ENCODE assay signal across 31 cellular contexts in the genomic region with DNA sequence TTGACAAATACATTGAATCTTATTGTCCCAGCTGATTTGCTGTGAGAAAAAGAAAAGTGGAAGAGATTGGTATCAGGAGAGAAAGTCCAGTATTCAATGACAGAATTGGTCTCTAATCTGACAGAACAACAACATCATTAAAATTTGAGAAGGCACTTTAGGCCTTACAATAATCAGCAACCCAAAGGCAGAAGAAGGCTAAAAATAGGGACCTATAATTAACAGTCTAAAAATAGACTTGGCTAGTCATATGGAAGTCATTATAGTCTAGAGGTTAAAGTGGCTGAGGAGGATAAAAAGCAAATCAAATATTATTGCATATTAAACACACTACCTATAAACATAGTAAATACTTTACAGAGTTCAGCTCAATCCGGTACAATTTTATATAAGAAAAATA.
DNase-seq lines count a peak whose midpoint lies in the region; ATAC-seq and TF ChIP-seq lines count a peak whose summit lies in the region.
"Had no signal": no experiment of that assay in that cellular context is flagged by ENCODE, and none has a peak within 500 bp of the region (broad histone marks: within the 10 kb centered on the region; RNA-seq: fewer than 3 reads in every experiment).

No MANE protein-coding gene starts in this region.

- no peak for ATAC-seq in activated CD8-positive, alpha-beta memory T cell treated with anti-CD3 and anti-CD28 coated beads, Interleukin-2, amount 10 ng/mL, durations not matched to agents 7 days and 5 days
- ATAC-seq: GM12878, pancreas, T-helper 17 cell had no signal

- H3K4me1 Mint-ChIP-seq in activated CD8-positive, alpha-beta memory T cell treated with anti-CD3 and anti-CD28 coated beads, Interleukin-2, amount 10 ng/mL, durations not matched to agents 7 days and 5 days = no peaks in the 10 kb centered on the region
- H3K4me1 Mint-ChIP-seq: activated CD4-positive, alpha-beta memory T cell treated with anti-CD3 and anti-CD28 coated beads, Interleukin-2, amount 10 ng/mL, durations not matched to agents 7 days and 5 days; activated naive CD4-positive, alpha-beta T cell treated with anti-CD3 and anti-CD28 coated beads, Interleukin-2, amount 50 U/mL, for 24 hours; T-helper 17 cell had no signal

- no peaks in the 10 kb centered on the region for H3K9me3 ChIP-seq in HEK293 (ENCODE audit: control insufficient read depth, insufficient read depth, low read depth, low read length)
- H3K9me3 ChIP-seq: pancreas had no signal

- POLR2A ChIA-PET in HEK293 (lab: Yijun Ruan, JAX) = no interaction called here

- H3K4me1 ChIP-seq in HEK293 (ENCODE audit: control insufficient read depth, insufficient read depth, low read length) = peaks cover 11% of the 10 kb centered on the region
- H3K4me1 ChIP-seq: pancreas, spleen, transverse colon had no signal

- TF ChIP-seq CTCF in HEK293 (tag by site-specific recombination; IDR thresholded peaks at IDR 0.05) = no peak

- CTCF ChIA-PET in HEK293 (lab: Yijun Ruan, JAX) = no interaction called here
- CTCF ChIA-PET in activated CD8-positive, alpha-beta memory T cell treated with anti-CD3 and anti-CD28 coated beads, Interleukin-2, amount 10 ng/mL, durations not matched to agents 7 days and 5 days (lab: Charles Lee) = no interaction called here

- H3K36me3 ChIP-seq in HEK293 (ENCODE audit: control insufficient read depth in 2 of 2, insufficient read depth in 1 of 2, low read length in 2 of 2) = no peaks in the 10 kb centered on the region
- H3K36me3 ChIP-seq: pancreas, spleen, transverse colon had no signal

- H3K36me3 Mint-ChIP-seq in activated CD8-positive, alpha-beta memory T cell treated with anti-CD3 and anti-CD28 coated beads, Interleukin-2, amount 10 ng/mL, durations not matched to agents 7 days and 5 days = no peaks in the 10 kb centered on the region
- H3K36me3 Mint-ChIP-seq: activated naive CD4-positive, alpha-beta T cell treated with anti-CD3 and anti-CD28 coated beads, Interleukin-2, amount 50 U/mL, for 24 hours had no signal

- H3K27ac ChIP-seq in HEK293 (ENCODE audit: extremely low read depth, low read depth, low read length) = no peak overlapping the region
- H3K27ac ChIP-seq: epithelial cell of prostate, KMS-11, pancreas, SK-N-MC, spleen, transverse colon had no signal

- H3K4me3 Mint-ChIP-seq in activated CD8-positive, alpha-beta memory T cell treated with anti-CD3 and anti-CD28 coated beads, Interleukin-2, amount 10 ng/mL, durations not matched to agents 7 days and 5 days = no peak overlapping the region
- H3K4me3 Mint-ChIP-seq: activated CD4-positive, alpha-beta memory T cell treated with anti-CD3 and anti-CD28 coated beads, Interleukin-2, amount 10 ng/mL, durations not matched to agents 7 days and 5 days; activated naive CD4-positive, alpha-beta T cell treated with anti-CD3 and anti-CD28 coated beads, Interleukin-2, amount 50 U/mL, for 24 hours; neural crest cell; T-helper 17 cell had no signal

- peaks cover 2% of the 10 kb centered on the region for H3K9me3 Mint-ChIP-seq in activated CD8-positive, alpha-beta memory T cell treated with anti-CD3 and anti-CD28 coated beads, Interleukin-2, amount 10 ng/mL, durations not matched to agents 7 days and 5 days (ENCODE audit: low read depth)

- H3K4me3 ChIP-seq in HEK293 (ENCODE audit: low read depth, low read length) = no peak overlapping the region
- H3K4me3 ChIP-seq: GM12878, pancreas, SK-N-MC, spleen, transverse colon had no signal

- H3K27ac Mint-ChIP-seq in activated CD8-positive, alpha-beta memory T cell treated with anti-CD3 and anti-CD28 coated beads, Interleukin-2, amount 10 ng/mL, durations not matched to agents 7 days and 5 days = no peak overlapping the region
- H3K27ac Mint-ChIP-seq: activated CD4-positive, alpha-beta memory T cell treated with anti-CD3 and anti-CD28 coated beads, Interleukin-2, amount 10 ng/mL, durations not matched to agents 7 days and 5 days; activated naive CD4-positive, alpha-beta T cell treated with anti-CD3 and anti-CD28 coated beads, Interleukin-2, amount 50 U/mL, for 24 hours; activated T-helper 2 cell treated with anti-CD3 and anti-CD28 coated beads, Interferon-gamma antibody, Interleukin-2, Interleukin-4, amounts not matched to agents 10 μg/mL and 5 μg/mL and 100 μg/mL, durations not matched to agents 14 hours and 24 hours and 36 hours; T-helper 17 cell had no signal

- no peaks in the 10 kb centered on the region for H3K27me3 Mint-ChIP-seq in activated CD8-positive, alpha-beta memory T cell treated with anti-CD3 and anti-CD28 coated beads, Interleukin-2, amount 10 ng/mL, durations not matched to agents 7 days and 5 days
- H3K27me3 Mint-ChIP-seq: activated CD4-positive, alpha-beta memory T cell treated with anti-CD3 and anti-CD28 coated beads, Interleukin-2, amount 10 ng/mL, durations not matched to agents 7 days and 5 days; activated naive CD4-positive, alpha-beta T cell treated with anti-CD3 and anti-CD28 coated beads, Interleukin-2, amount 50 U/mL, for 24 hours; T-helper 17 cell had no signal

- DNase-seq in NCI-H1436 (lab: John Stamatoyannopoulos, UW) (peak; percentile 20), NCI-H748 (lab: John Stamatoyannopoulos, UW; ENCODE audit: unreplicated experiment) (peak; percentile 82), fibroblast of peridontal ligament (ENCODE audit: extremely low read depth) (peak; percentile 49), dedifferentiated amniotic fluid mesenchymal stem cell (ENCODE audit: extremely low spot score) (no peak), NCI-H2107 treated with DMSO at 0.1 percent for 48 hours (lab: John Stamatoyannopoulos, UW; ENCODE audit: unreplicated experiment) (no peak)
- DNase-seq in activated CD8-positive, alpha-beta memory T cell treated with anti-CD3 and anti-CD28 coated beads, Interleukin-2, amount 10 ng/mL, durations not matched to agents 7 days and 5 days = no peak
- DNase-seq: activated CD4-positive, alpha-beta memory T cell treated with anti-CD3 and anti-CD28 coated beads, Interleukin-2, amount 10 ng/mL, durations not matched to agents 7 days and 5 days; activated CD4-positive, CD25-positive, alpha-beta regulatory T cell treated with anti-CD3 and anti-CD28 coated beads, Interleukin-2, amount 50 U/mL, for 72 hours; anterior cingulate cortex; COR-L47; effector CD8-positive, alpha-beta T cell; EL; head of caudate nucleus; kidney glomerular epithelial cell; MM.1S; NCI-H187; NCI-H510A treated with DMSO at 0.1 percent for 48 hours; pancreas; retina; RPMI8226; spleen; T-helper 17 cell; transverse colon had no signal

TF ChIP-seq in HEK293, 187 proteins besides CTCF, POLR2A, EP300 and RAD21 (continues in another document):
- peak; percentile 84 for TF ChIP-seq SP7 (tag by site-specific recombination; IDR thresholded peaks at IDR 0.05)
- no peak for TF ChIP-seq ZFP41 (tag by site-specific recombination; IDR thresholded peaks at IDR 0.05; ENCODE audit: borderline replicate concordance)
- TF ChIP-seq, protein P1, sequence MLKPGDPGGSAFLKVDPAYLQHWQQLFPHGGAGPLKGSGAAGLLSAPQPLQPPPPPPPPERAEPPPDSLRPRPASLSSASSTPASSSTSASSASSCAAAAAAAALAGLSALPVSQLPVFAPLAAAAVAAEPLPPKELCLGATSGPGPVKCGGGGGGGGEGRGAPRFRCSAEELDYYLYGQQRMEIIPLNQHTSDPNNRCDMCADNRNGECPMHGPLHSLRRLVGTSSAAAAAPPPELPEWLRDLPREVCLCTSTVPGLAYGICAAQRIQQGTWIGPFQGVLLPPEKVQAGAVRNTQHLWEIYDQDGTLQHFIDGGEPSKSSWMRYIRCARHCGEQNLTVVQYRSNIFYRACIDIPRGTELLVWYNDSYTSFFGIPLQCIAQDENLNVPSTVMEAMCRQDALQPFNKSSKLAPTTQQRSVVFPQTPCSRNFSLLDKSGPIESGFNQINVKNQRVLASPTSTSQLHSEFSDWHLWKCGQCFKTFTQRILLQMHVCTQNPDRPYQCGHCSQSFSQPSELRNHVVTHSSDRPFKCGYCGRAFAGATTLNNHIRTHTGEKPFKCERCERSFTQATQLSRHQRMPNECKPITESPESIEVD (tag by site-specific recombination; IDR thresholded peaks at IDR 0.05) = peak; percentile 68
- TF ChIP-seq, protein P2, sequence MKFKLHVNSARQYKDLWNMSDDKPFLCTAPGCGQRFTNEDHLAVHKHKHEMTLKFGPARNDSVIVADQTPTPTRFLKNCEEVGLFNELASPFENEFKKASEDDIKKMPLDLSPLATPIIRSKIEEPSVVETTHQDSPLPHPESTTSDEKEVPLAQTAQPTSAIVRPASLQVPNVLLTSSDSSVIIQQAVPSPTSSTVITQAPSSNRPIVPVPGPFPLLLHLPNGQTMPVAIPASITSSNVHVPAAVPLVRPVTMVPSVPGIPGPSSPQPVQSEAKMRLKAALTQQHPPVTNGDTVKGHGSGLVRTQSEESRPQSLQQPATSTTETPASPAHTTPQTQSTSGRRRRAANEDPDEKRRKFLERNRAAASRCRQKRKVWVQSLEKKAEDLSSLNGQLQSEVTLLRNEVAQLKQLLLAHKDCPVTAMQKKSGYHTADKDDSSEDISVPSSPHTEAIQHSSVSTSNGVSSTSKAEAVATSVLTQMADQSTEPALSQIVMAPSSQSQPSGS (tag by site-specific recombination; IDR thresholded peaks at IDR 0.05; ENCODE audit: low read depth) = no peak
- TF ChIP-seq, protein P3, sequence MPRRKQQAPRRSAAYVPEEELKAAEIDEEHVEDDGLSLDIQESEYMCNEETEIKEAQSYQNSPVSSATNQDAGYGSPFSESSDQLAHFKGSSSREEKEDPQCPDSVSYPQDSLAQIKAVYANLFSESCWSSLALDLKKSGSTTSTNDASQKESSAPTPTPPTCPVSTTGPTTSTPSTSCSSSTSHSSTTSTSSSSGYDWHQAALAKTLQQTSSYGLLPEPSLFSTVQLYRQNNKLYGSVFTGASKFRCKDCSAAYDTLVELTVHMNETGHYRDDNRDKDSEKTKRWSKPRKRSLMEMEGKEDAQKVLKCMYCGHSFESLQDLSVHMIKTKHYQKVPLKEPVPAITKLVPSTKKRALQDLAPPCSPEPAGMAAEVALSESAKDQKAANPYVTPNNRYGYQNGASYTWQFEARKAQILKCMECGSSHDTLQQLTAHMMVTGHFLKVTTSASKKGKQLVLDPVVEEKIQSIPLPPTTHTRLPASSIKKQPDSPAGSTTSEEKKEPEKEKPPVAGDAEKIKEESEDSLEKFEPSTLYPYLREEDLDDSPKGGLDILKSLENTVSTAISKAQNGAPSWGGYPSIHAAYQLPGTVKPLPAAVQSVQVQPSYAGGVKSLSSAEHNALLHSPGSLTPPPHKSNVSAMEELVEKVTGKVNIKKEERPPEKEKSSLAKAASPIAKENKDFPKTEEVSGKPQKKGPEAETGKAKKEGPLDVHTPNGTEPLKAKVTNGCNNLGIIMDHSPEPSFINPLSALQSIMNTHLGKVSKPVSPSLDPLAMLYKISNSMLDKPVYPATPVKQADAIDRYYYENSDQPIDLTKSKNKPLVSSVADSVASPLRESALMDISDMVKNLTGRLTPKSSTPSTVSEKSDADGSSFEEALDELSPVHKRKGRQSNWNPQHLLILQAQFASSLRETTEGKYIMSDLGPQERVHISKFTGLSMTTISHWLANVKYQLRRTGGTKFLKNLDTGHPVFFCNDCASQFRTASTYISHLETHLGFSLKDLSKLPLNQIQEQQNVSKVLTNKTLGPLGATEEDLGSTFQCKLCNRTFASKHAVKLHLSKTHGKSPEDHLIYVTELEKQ (tag by site-specific recombination; IDR thresholded peaks at IDR 0.05; ENCODE audit: borderline replicate concordance) = 0 out of 2 replicates have a peak, but pooled peaks have one; percentile 50

Comparison
In these comparisons a context has a peak if more than half of its experiments do, and no peak if none do; other contexts are left out.
1. DNase-seq: peak in NCI-H1436 (single experiment), NCI-H748 (single experiment) and fibroblast of peridontal ligament (single experiment); none in dedifferentiated amniotic fluid mesenchymal stem cell (single experiment), activated CD8-positive, alpha-beta memory T cell treated with anti-CD3 and anti-CD28 coated beads, Interleukin-2, amount 10 ng/mL, durations not matched to agents 7 days and 5 days (single experiment) and NCI-H2107 treated with DMSO at 0.1 percent for 48 hours (single experiment).